ENCODE assay signal across 12 cellular contexts in genomic region chr17:21313320-21313719, GRCh38.
"Had no signal": no experiment of that assay in that cellular context is flagged by ENCODE, and none has a peak within 500 bp of the region (broad histone marks: within the 10 kb centered on the region; RNA-seq: fewer than 3 reads in every experiment).

No MANE protein-coding gene starts in this region.

- DNase-seq: activated B cell treated with CpG ODN at 0.5 μM for 24 hours; activated CD4-positive, alpha-beta T cell treated with anti-CD3 and anti-CD28 coated beads, Interleukin-2, amount 50 U/mL, for 48 hours; activated CD8-positive, alpha-beta memory T cell treated with anti-CD3 and anti-CD28 coated beads, Interleukin-2, amount 50 U/mL, for 4 hours; activated gamma-delta T cell treated with Interleukin-2 at 50 U/mL for 16 hours; activated naive CD8-positive, alpha-beta T cell treated with anti-CD3 and anti-CD28 coated beads for 36 hours; effector CD4-positive, alpha-beta T cell; mesendoderm; SIG-M5; stimulated activated naive CD4-positive, alpha-beta T cell; T-helper 17 cell had no signal

- H3K4me1 Mint-ChIP-seq: activated naive CD8-positive, alpha-beta T cell treated with anti-CD3 and anti-CD28 coated beads for 36 hours; T-helper 17 cell had no signal

- H3K27me3 ChIP-seq: gastroesophageal sphincter had no signal

- H3K4me3 Mint-ChIP-seq: activated B cell treated with CpG ODN at 0.5 μM for 24 hours; activated naive CD8-positive, alpha-beta T cell treated with anti-CD3 and anti-CD28 coated beads for 36 hours; T-helper 17 cell had no signal

- H3K27ac ChIP-seq: skin epidermis had no signal

- H3K27me3 Mint-ChIP-seq: activated B cell treated with CpG ODN at 0.5 μM for 24 hours; activated naive CD8-positive, alpha-beta T cell treated with anti-CD3 and anti-CD28 coated beads for 36 hours; T-helper 17 cell had no signal

- H3K4me3 ChIP-seq: gastroesophageal sphincter, skin epidermis had no signal

- H3K27ac Mint-ChIP-seq: activated B cell treated with CpG ODN at 0.5 μM for 24 hours; activated naive CD8-positive, alpha-beta T cell treated with anti-CD3 and anti-CD28 coated beads for 36 hours had no signal

- ATAC-seq: gastroesophageal sphincter, T-helper 17 cell had no signal
